ENCODE assay signal across 9 cellular contexts in genomic region chr1:233598891-233599541, GRCh38. TPM values are rescaled to one million over a fixed set of nuclear protein-coding genes. Genes with fewer than 3 reads are reported as not detected.
A peak's percentile ranks its signal among the peaks of the same experiment; 100 is the strongest.
DNase-seq lines count a peak whose midpoint lies in the region; ATAC-seq, FAIRE-seq and TF ChIP-seq lines count a peak whose summit lies in the region.
"Had no signal": no experiment of that assay in that cellular context is flagged by ENCODE, and none has a peak within 500 bp of the region (broad histone marks: within the 10 kb centered on the region; RNA-seq: fewer than 3 reads in every experiment).

No MANE protein-coding gene starts in this region.

- peaks cover 0 to 22% (median 12%) of the 10 kb centered on the region in 4 donors for H3K4me1 Mint-ChIP-seq in CD4-positive, CD25-positive, alpha-beta regulatory T cell
- H3K4me1 Mint-ChIP-seq in naive thymus-derived CD8-positive, alpha-beta T cell = peaks cover 0 to 4% (median 0%) of the 10 kb centered on the region in 4 donors

- no peaks in the 10 kb centered on the region for H3K27me3 ChIP-seq in CD4-positive, CD25-positive, alpha-beta regulatory T cell (ENCODE audit: control insufficient read depth, insufficient read depth, low read length)
- 0 out of 2 replicates have a peak, but pooled peaks cover 6% of the 10 kb centered on the region for H3K27me3 ChIP-seq in OCI-LY3 (ENCODE audit: low read depth, low read length)
- H3K27me3 ChIP-seq in small intestine (ENCODE audit: control insufficient read depth in 2 of 2, insufficient read depth in 2 of 2, low read length in 2 of 2) = no peaks in the 10 kb centered on the region
- H3K27me3 ChIP-seq in MG63 = no peaks in the 10 kb centered on the region

- H3K36me3 ChIP-seq in CD4-positive, CD25-positive, alpha-beta regulatory T cell (ENCODE audit: control insufficient read depth, insufficient read depth, low read length) = no peaks in the 10 kb centered on the region
- no peaks in the 10 kb centered on the region for H3K36me3 ChIP-seq in OCI-LY3 (replicated peaks; ENCODE audit: low read depth, low read length)
- no peaks in the 10 kb centered on the region for H3K36me3 ChIP-seq in small intestine (ENCODE audit: control insufficient read depth in 2 of 2, insufficient read depth in 2 of 2, low read length in 2 of 2)
- H3K36me3 ChIP-seq in MG63 = no peaks in the 10 kb centered on the region

- peak overlapping the region; percentile 18; the same call in 1 of the 2 replicates for H2AFZ ChIP-seq in OCI-LY3 (ENCODE audit: low read depth, low read length)

- POLR2A ChIA-PET in naive thymus-derived CD8-positive, alpha-beta T cell (lab: Charles Lee) = no interaction called here

- H3K4me1 ChIP-seq in CD4-positive, CD25-positive, alpha-beta regulatory T cell (ENCODE audit: control insufficient read depth, insufficient read depth, low read length, poor library complexity, severe bottlenecking) = peaks cover 7% of the 10 kb centered on the region
- 0 out of 2 replicates have a peak, but pooled peaks cover 3% of the 10 kb centered on the region for H3K4me1 ChIP-seq in OCI-LY3 (ENCODE audit: low read length)
- no peaks in the 10 kb centered on the region for H3K4me1 ChIP-seq in small intestine (ENCODE audit: control insufficient read depth in 2 of 2, insufficient read depth in 1 of 2, low read depth in 1 of 2, low read length in 1 of 2)

- no peaks in the 10 kb centered on the region for H3K79me2 ChIP-seq in OCI-LY3 (ENCODE audit: low read length)

- FAIRE-seq in small intestine (lab: Jason Lieb, UNC) = no peak

- H3K4me3 Mint-ChIP-seq in CD4-positive, CD25-positive, alpha-beta regulatory T cell = peak overlapping the region in 1 of 4 donors; percentile 44
- H3K4me3 Mint-ChIP-seq in naive thymus-derived CD8-positive, alpha-beta T cell = peak overlapping the region in 1 of 10 donors; percentile 44

- peaks cover 0 to 4% (median 0%) of the 10 kb centered on the region in 7 donors for H3K9me3 Mint-ChIP-seq in CD4-positive, CD25-positive, alpha-beta regulatory T cell
- H3K9me3 Mint-ChIP-seq in naive thymus-derived CD8-positive, alpha-beta T cell = peaks cover 0 to 11% (median 2%) of the 10 kb centered on the region in 9 donors

- no peak overlapping the region for H3K27ac ChIP-seq in CD4-positive, CD25-positive, alpha-beta regulatory T cell (ENCODE audit: insufficient read depth, low read length, poor library complexity, severe bottlenecking)
- no peak overlapping the region for H3K27ac ChIP-seq in OCI-LY3 (ENCODE audit: low read length)
- no peak overlapping the region for H3K27ac ChIP-seq in small intestine (ENCODE audit: low read depth in 1 of 2, low read length in 1 of 2)

- H3K4me3 ChIP-seq in CD4-positive, CD25-positive, alpha-beta regulatory T cell (ENCODE audit: low read depth, low read length) = peak overlapping the region; percentile 58
- H3K4me3 ChIP-seq in OCI-LY3 (ENCODE audit: low read length) (no peak overlapping the region), small intestine (ENCODE audit: low read depth in 1 of 2, low read length in 2 of 2) (no peak overlapping the region), MG63 (no peak overlapping the region)

- peaks cover 7% of the 10 kb centered on the region for H3K27me3 Mint-ChIP-seq in CD4-positive, CD25-positive, alpha-beta regulatory T cell
- H3K27me3 Mint-ChIP-seq in naive thymus-derived CD8-positive, alpha-beta T cell = peaks cover 9 to 32% (median 18%) of the 10 kb centered on the region in 5 donors

- H3K36me3 Mint-ChIP-seq in CD4-positive, CD25-positive, alpha-beta regulatory T cell = no peaks in the 10 kb centered on the region
- H3K36me3 Mint-ChIP-seq in naive thymus-derived CD8-positive, alpha-beta T cell = no peaks in the 10 kb centered on the region

- no peaks in the 10 kb centered on the region for H3K9me3 ChIP-seq in CD4-positive, CD25-positive, alpha-beta regulatory T cell (ENCODE audit: control insufficient read depth in 2 of 2, low read length in 2 of 2)
- H3K9me3 ChIP-seq in OCI-LY3 (ENCODE audit: insufficient read depth, low read length) (no peaks in the 10 kb centered on the region), small intestine (ENCODE audit: control insufficient read depth, low read depth) (no peaks in the 10 kb centered on the region), MG63 (no peaks in the 10 kb centered on the region)

- H3K4me2 ChIP-seq in OCI-LY3 (ENCODE audit: low read length) = peak overlapping the region; percentile 19

- H4K20me1 ChIP-seq in OCI-LY3 (ENCODE audit: insufficient read depth, low read length) = no peaks in the 10 kb centered on the region

- ATAC-seq in CD4-positive, CD25-positive, alpha-beta regulatory T cell (ENCODE audit: low read depth in 2 of 2) = no peak
- ATAC-seq in GM18870 (IDR thresholded peaks at IDR 0.05; ENCODE audit: unreplicated experiment) = peak; percentile 88
- ATAC-seq in HG02759 (IDR thresholded peaks at IDR 0.05; ENCODE audit: unreplicated experiment) = peak; percentile 86
- ATAC-seq in naive thymus-derived CD8-positive, alpha-beta T cell = no peak
- ATAC-seq: Panc1 had no signal

- TF ChIP-seq CTCF in OCI-LY3 (IDR thresholded peaks at IDR 0.05; ENCODE audit: low read depth, low read length) = no peak

- WGBS in small intestine, 3 donors = 42 to 67% (median 59%) methylated on average over 8 of the region's 8 CpGs

- H3K9ac ChIP-seq in OCI-LY3 (ENCODE audit: low read length) = no peak overlapping the region

- H3K27ac Mint-ChIP-seq in CD4-positive, CD25-positive, alpha-beta regulatory T cell = peak overlapping the region in 1 of 3 donors; percentile 11
- H3K27ac Mint-ChIP-seq in naive thymus-derived CD8-positive, alpha-beta T cell = peak overlapping the region in 1 of 10 donors; percentile 4

- DNase-seq in CD4-positive, CD25-positive, alpha-beta regulatory T cell = peak in 2 of 3 donors; percentile 9 to 50
- DNase-seq in naive thymus-derived CD8-positive, alpha-beta T cell = no peak
- DNase-seq in central memory CD4-positive, alpha-beta T cell = no peak
- DNase-seq in small intestine (no peak), MG63 (no peak)

RNA-seq across cellular contexts. Expression of gene KCNK1, which starts 14.9 kb away (rescaled TPM):
- total RNA-seq in CD4-positive, CD25-positive, alpha-beta regulatory T cell = 0.99 TPM
- polyA plus RNA-seq in CD4-positive, CD25-positive, alpha-beta regulatory T cell = under 1 TPM in 3 of 4 donors, not detected in 1; 0.15 to 0.23 (median 0.18) TPM
- total RNA-seq in naive thymus-derived CD8-positive, alpha-beta T cell = not detected
- not detected for polyA plus RNA-seq in naive thymus-derived CD8-positive, alpha-beta T cell
- 10 to 100 TPM; 17.9 to 40.3 (median 29.5) TPM for polyA plus RNA-seq in small intestine
- total RNA-seq in MG63 (2014; rRNA removed; shearing (Covaris generic); ENCODE audit: low replicate concordance) = 0.52 and 0.53 TPM in 2 replicates

Comparison
In these comparisons a context has a peak if more than half of its experiments do, and no peak if none do; other contexts are left out.
1. ATAC-seq: peak in GM18870 (single experiment) and HG02759 (single experiment); none in CD4-positive, CD25-positive, alpha-beta regulatory T cell (0 of 2) and naive thymus-derived CD8-positive, alpha-beta T cell (0 of 2).
2. DNase-seq: peak in CD4-positive, CD25-positive, alpha-beta regulatory T cell (2 of 3); none in naive thymus-derived CD8-positive, alpha-beta T cell (0 of 10), central memory CD4-positive, alpha-beta T cell (single experiment), small intestine (single experiment) and MG63 (single experiment).